In the genomic region with DNA sequence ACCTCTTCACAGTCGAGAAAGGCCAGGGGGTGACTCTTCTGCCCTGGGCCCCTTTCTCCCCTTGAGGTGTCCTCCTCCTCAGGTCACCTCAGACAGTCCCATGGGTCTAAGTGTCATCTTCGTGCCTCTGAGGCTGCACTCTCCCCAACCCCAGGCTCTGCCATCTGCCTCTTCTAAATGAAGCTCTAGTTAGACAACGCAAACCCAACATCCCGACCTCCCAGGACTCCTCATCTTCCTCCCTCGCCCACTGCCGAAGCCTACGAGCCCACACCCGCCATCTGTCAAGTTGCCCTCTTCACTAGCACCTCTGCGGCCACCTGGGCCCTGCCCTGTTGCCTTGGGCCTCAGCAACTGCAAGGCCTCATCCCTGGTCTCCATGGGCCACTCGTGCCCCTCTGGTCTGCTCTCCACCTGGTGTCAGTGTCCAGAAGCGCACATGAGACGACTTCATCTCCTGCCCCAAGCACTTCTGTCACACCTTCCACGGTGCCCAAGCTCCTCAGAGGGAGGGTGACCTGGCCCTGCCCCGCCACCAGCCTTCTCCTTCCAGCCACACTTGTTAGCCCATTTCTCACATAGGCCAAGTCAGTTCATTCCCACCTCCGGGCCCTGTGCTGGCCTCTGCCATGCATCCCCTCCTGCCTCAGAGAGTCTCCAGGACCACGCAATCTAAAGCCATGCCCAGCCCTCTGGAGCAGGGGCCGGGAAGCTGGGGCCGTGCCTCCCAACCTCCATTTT, we compare ENCODE assay signal across 18 cellular contexts. TPM values are rescaled to one million over a fixed set of nuclear protein-coding genes. Genes with fewer than 3 reads are reported as not detected.
A peak's percentile ranks its signal among the peaks of the same experiment; 100 is the strongest.
DNase-seq lines count a peak whose midpoint lies in the region; ATAC-seq, FAIRE-seq and TF ChIP-seq lines count a peak whose summit lies in the region.
"Had no signal": no experiment of that assay in that cellular context is flagged by ENCODE, and none has a peak within 500 bp of the region (broad histone marks: within the 10 kb centered on the region; RNA-seq: fewer than 3 reads in every experiment).

No MANE protein-coding gene starts in this region.

- no peaks in the 10 kb centered on the region for H3K23me2 ChIP-seq in H9 (ENCODE audit: insufficient read length, low read depth, low read length, poor library complexity, severe bottlenecking)

- H4K91ac ChIP-seq in H9 (ENCODE audit: insufficient read length, low read depth, low read length): no peak overlapping the region

- H3K4me2 ChIP-seq in A549: no peak overlapping the region
- no peak overlapping the region for H3K4me2 ChIP-seq in H9 (ENCODE audit: insufficient read depth, insufficient read length, low read length)
- H3K4me2 ChIP-seq: smooth muscle cell had no signal

- intact Hi-C loops in dendritic cell treated with granulocyte-macrophage colony-stimulating factor and Interleukin-4, amounts not matched to agents 40 ng/mL and 50 ng/mL, for 4 days (cut with micrococcal nuclease): no loop called here
- intact Hi-C loops in mucosa of descending colon (cut with DNase I, micrococcal nuclease): no loop called here

- H3K14ac ChIP-seq in H9 (ENCODE audit: insufficient read depth, low read length): no peak overlapping the region

- H2AFZ ChIP-seq in H9 (ENCODE audit: low read length): no peak overlapping the region

- no peak for TF ChIP-seq CTCF in A549 (IDR thresholded peaks at IDR 0.05)
- TF ChIP-seq CTCF in H9 (conservative IDR thresholded peaks at IDR 0.05): 0 out of 3 replicates have a peak, but pooled peaks have one; percentile 15
- TF ChIP-seq CTCF in mucosa of descending colon (IDR thresholded peaks at IDR 0.05): no peak

- CTCF ChIA-PET in A549 (lab: Yijun Ruan, JAX): interaction anchor here (1.0 to 20.6 kb wide), 9 partner anchors 9 to 824 kb away, joined by 3 to 501 read pairs (median 5); partner anchors contain the start of gene BFSP1

- no peak overlapping the region for H3K9ac ChIP-seq in H9 (ENCODE audit: extremely low read depth, insufficient read length, low read length)

- no peak overlapping the region for H2BK5ac ChIP-seq in H9 (ENCODE audit: insufficient read length, low read length)

- H3K23ac ChIP-seq in H9 (ENCODE audit: insufficient read length, low read depth, low read length): no peak overlapping the region

- no peak overlapping the region for H4K5ac ChIP-seq in H9 (ENCODE audit: insufficient read length, low read depth, low read length)

- H3T11ph ChIP-seq in H9 (ENCODE audit: low read length): no peak overlapping the region

- H3K4me1 Mint-ChIP-seq in H9: no peaks in the 10 kb centered on the region
- H3K4me1 Mint-ChIP-seq in dendritic cell treated with granulocyte-macrophage colony-stimulating factor and Interleukin-4, amounts not matched to agents 40 ng/mL and 50 ng/mL, for 4 days (ENCODE audit: low read depth): peaks cover 34% of the 10 kb centered on the region
- H3K4me1 Mint-ChIP-seq: IgD-negative memory B cell had no signal

- no peak overlapping the region for H3K4me3 Mint-ChIP-seq in H9
- H3K4me3 Mint-ChIP-seq in dendritic cell treated with granulocyte-macrophage colony-stimulating factor and Interleukin-4, amounts not matched to agents 40 ng/mL and 50 ng/mL, for 4 days: no peak overlapping the region
- H3K4me3 Mint-ChIP-seq: activated T-cell treated with anti-CD3 and anti-CD28 coated beads, Interleukin-2, amount 50 U/mL, for 72 hours had no signal

- H3K36me3 ChIP-seq in mucosa of descending colon (ENCODE audit: low read depth): peaks cover 11% of the 10 kb centered on the region

- no peak overlapping the region for H2BK20ac ChIP-seq in H9 (ENCODE audit: low read depth, low read length, poor library complexity, severe bottlenecking)

- no peak for TF ChIP-seq POLR2A in A549 (IDR thresholded peaks at IDR 0.05; ENCODE audit: low read length)

- no peaks in the 10 kb centered on the region for H3K9me3 ChIP-seq in A549
- no peaks in the 10 kb centered on the region for H3K9me3 ChIP-seq in H9 (ENCODE audit: control insufficient read depth, low read depth, low read length)
- H3K9me3 ChIP-seq in mucosa of descending colon: no peaks in the 10 kb centered on the region
- H3K9me3 ChIP-seq: adrenal gland had no signal

- H4K20me1 ChIP-seq in H9 (ENCODE audit: control insufficient read depth, insufficient read depth, insufficient read length): peaks cover 2% of the 10 kb centered on the region

- H3K18ac ChIP-seq in H9 (ENCODE audit: insufficient read length, low read depth, low read length): no peak overlapping the region

- H3K27ac ChIP-seq in A549: no peak overlapping the region
- no peak overlapping the region for H3K27ac ChIP-seq in H9 (ENCODE audit: insufficient read length, low read depth, low read length)
- H3K27ac ChIP-seq: adrenal gland had no signal

- no peaks in the 10 kb centered on the region for H3K79me2 ChIP-seq in H9 (ENCODE audit: insufficient read depth, low read length)

- H3K79me1 ChIP-seq in H9 (ENCODE audit: insufficient read depth, low read depth, low read length, poor library complexity, severe bottlenecking): no peaks in the 10 kb centered on the region

- peak overlapping the region; percentile 8 to 81 (median 57); a peak in 4 of 7 replicates for H3K27ac Mint-ChIP-seq in H9
- H3K27ac Mint-ChIP-seq in dendritic cell treated with granulocyte-macrophage colony-stimulating factor and Interleukin-4, amounts not matched to agents 40 ng/mL and 50 ng/mL, for 4 days: peak overlapping the region; percentile 33
- H3K27ac Mint-ChIP-seq: activated T-cell treated with anti-CD3 and anti-CD28 coated beads, Interleukin-2, amount 50 U/mL, for 72 hours; IgD-negative memory B cell had no signal

- ATAC-seq in A549: peak; percentile 6 to 58; a peak in 3 of 6 replicates
- ATAC-seq in mucosa of descending colon: no peak
- ATAC-seq in HG03039 (IDR thresholded peaks at IDR 0.05; ENCODE audit: unreplicated experiment): no peak
- ATAC-seq: stimulated activated naive CD8-positive, alpha-beta T cell treated with anti-CD3 and anti-CD28 coated beads, Interleukin-15, Interleukin-2, amounts not matched to agents 100 U/mL and 50 U/mL, for 24 hours had no signal

- no peaks in the 10 kb centered on the region for H3K9me3 Mint-ChIP-seq in H9
- no peaks in the 10 kb centered on the region for H3K9me3 Mint-ChIP-seq in dendritic cell treated with granulocyte-macrophage colony-stimulating factor and Interleukin-4, amounts not matched to agents 40 ng/mL and 50 ng/mL, for 4 days
- H3K9me3 Mint-ChIP-seq: activated T-cell treated with anti-CD3 and anti-CD28 coated beads, Interleukin-2, amount 50 U/mL, for 72 hours; IgD-negative memory B cell had no signal

- H3K36me3 Mint-ChIP-seq in H9 (ENCODE audit: insufficient read depth in 1 of 3, low read depth in 3 of 3): peaks cover 31 to 70% (median 63%) of the 10 kb centered on the region in 3 experiments
- H3K36me3 Mint-ChIP-seq in dendritic cell treated with granulocyte-macrophage colony-stimulating factor and Interleukin-4, amounts not matched to agents 40 ng/mL and 50 ng/mL, for 4 days (ENCODE audit: low read depth): peaks cover 100% of the 10 kb centered on the region

- 92% methylated on average over 18 of the region's 18 CpGs for WGBS in A549 (ENCODE audit: missing lambda C conversion rate)
- no CpG with 5 or more reads among the region's 18 CpGs for WGBS in H9 (ENCODE audit: extremely low coverage, insufficient read length, low lambda C conversion rate)

- no peak overlapping the region for H3K56ac ChIP-seq in H9 (ENCODE audit: insufficient read length, low read depth, low read length)

- no peaks in the 10 kb centered on the region for H3K4me1 ChIP-seq in A549
- no peaks in the 10 kb centered on the region for H3K4me1 ChIP-seq in H9 (ENCODE audit: insufficient read depth, low read length)
- peaks cover 2% of the 10 kb centered on the region for H3K4me1 ChIP-seq in mucosa of descending colon (ENCODE audit: low read depth)
- H3K4me1 ChIP-seq: adrenal gland had no signal

- H2BK120ac ChIP-seq in H9 (ENCODE audit: low read depth, low read length, poor library complexity, severe bottlenecking): no peak overlapping the region

- no peak overlapping the region for H2BK12ac ChIP-seq in H9 (ENCODE audit: insufficient read length, low read depth, low read length)

- H3K27me3 Mint-ChIP-seq in H9 (ENCODE audit: low read depth): no peaks in the 10 kb centered on the region
- no peaks in the 10 kb centered on the region for H3K27me3 Mint-ChIP-seq in dendritic cell treated with granulocyte-macrophage colony-stimulating factor and Interleukin-4, amounts not matched to agents 40 ng/mL and 50 ng/mL, for 4 days
- H3K27me3 Mint-ChIP-seq: IgD-negative memory B cell had no signal

- FAIRE-seq in A549 (lab: Jason Lieb, UNC): no peak
- FAIRE-seq: urothelium cell line had no signal

- no peak overlapping the region for H3K4ac ChIP-seq in H9 (ENCODE audit: low read depth, low read length)

- H3K27me3 ChIP-seq in H9 (ENCODE audit: insufficient read depth, low read length): no peaks in the 10 kb centered on the region
- H3K27me3 ChIP-seq: adrenal gland had no signal

- TF ChIP-seq EP300 in A549 (IDR thresholded peaks at IDR 0.05): no peak

- TF ChIP-seq RAD21 in A549 (conservative IDR thresholded peaks at IDR 0.05 in 1 of 2, IDR thresholded peaks at IDR 0.05 in 1 of 2): no peak

- H2AK5ac ChIP-seq in H9 (ENCODE audit: insufficient read length, low read length): no peak overlapping the region

- H2BK15ac ChIP-seq in H9 (ENCODE audit: low read depth, low read length): no peak overlapping the region

- no peak overlapping the region for H4K8ac ChIP-seq in H9 (replicated peaks; ENCODE audit: insufficient read length, low read depth, low read length)

- POLR2A ChIA-PET in A549 (lab: Yijun Ruan, JAX): no interaction called here

- no peak overlapping the region for H3K4me3 ChIP-seq in A549
- H3K4me3 ChIP-seq in mucosa of descending colon: no peak overlapping the region
- H3K4me3 ChIP-seq: adrenal gland, smooth muscle cell had no signal

- DNase-seq in A549 (ENCODE audit: low read depth in 1 of 2, low spot score in 1 of 2): no peak
- DNase-seq in H9: no peak
- peak in 2 of 3 donors; percentile 21 to 41 for DNase-seq in mucosa of descending colon
- DNase-seq in AG20443 (ENCODE audit: low spot score): no peak
- no peak for DNase-seq in cerebellar cortex (ENCODE audit: low spot score)
- DNase-seq in NCI-H345 treated with DMSO at 0.1 percent for 48 hours (lab: John Stamatoyannopoulos, UW; ENCODE audit: unreplicated experiment): no peak
- DNase-seq: activated CD4-positive, alpha-beta T cell treated with anti-CD3 and anti-CD28 coated beads, Interleukin-2, amount 50 U/mL, for 1 hour; activated T-cell treated with anti-CD3 and anti-CD28 coated beads, Interleukin-2, amount 50 U/mL, for 72 hours; adrenal gland; cortex of kidney; SIG-M5; stimulated activated naive CD8-positive, alpha-beta T cell treated with anti-CD3 and anti-CD28 coated beads, Interleukin-15, Interleukin-2, amounts not matched to agents 100 U/mL and 50 U/mL, for 24 hours; T1000 had no signal

RNA-seq across cellular contexts. Expression of gene RRBP1, which starts 53.8 kb away (rescaled TPM):
- polyA plus RNA-seq in A549 (2011; rRNA removed) (51.6 and 56.5 TPM in 2 replicates), A549 (2017; fragmentation: RNase III; extraction: RNeasy Plus Mini Kit Qiagen cat#74134 plus additional on column Dnase treatment) (71.2 to 81.8 TPM (median 79.6 TPM) in 3 replicates)
- polyA plus RNA-seq in A549 (2012; cell fraction: cytosol; rRNA removed): 37.9 and 38.9 TPM in 2 replicates
- 98.9 and 119 TPM in 2 replicates for polyA plus RNA-seq in A549 (2012; cell fraction: nucleus; rRNA removed)
- polyA minus RNA-seq in A549 (2011; rRNA and poly(A)+ RNA removed): 33.5 and 42.1 TPM in 2 replicates
- total RNA-seq in H9 (2021) (89.8 and 97.8 TPM in 2 replicates), mucosa of descending colon (100 to 1,000 TPM; 210 to 402 (median 377) TPM)

RNA-seq across cellular contexts. Expression of gene DSTN, which starts 58.4 kb away (rescaled TPM):
- polyA plus RNA-seq in A549 (2011; rRNA removed): 425 and 544 TPM in 2 replicates
- 291 and 367 TPM in 2 replicates for polyA plus RNA-seq in A549 (2012; cell fraction: cytosol; rRNA removed)
- 69.9 and 92.9 TPM in 2 replicates for polyA plus RNA-seq in A549 (2012; cell fraction: nucleus; rRNA removed)
- polyA plus RNA-seq in A549 (2017; fragmentation: RNase III; extraction: RNeasy Plus Mini Kit Qiagen cat#74134 plus additional on column Dnase treatment): 1,014 to 1,239 TPM (median 1,131 TPM) in 3 replicates
- polyA minus RNA-seq in A549 (2011; rRNA and poly(A)+ RNA removed): 40.0 and 44.5 TPM in 2 replicates
- total RNA-seq in H9 (2021): 145 and 148 TPM in 2 replicates
- total RNA-seq in mucosa of descending colon: 100 to 1,000 TPM; 261 to 946 (median 284) TPM

Comparison
In these comparisons a context has a peak if more than half of its experiments do, and no peak if none do; other contexts are left out.
1. ATAC-seq: peak in A549 (2 of 2); none in mucosa of descending colon (single experiment) and HG03039 (single experiment).
2. DNase-seq: peak in mucosa of descending colon (2 of 3); none in A549 (0 of 2), H9 (single experiment), AG20443 (single experiment), cerebellar cortex (single experiment) and NCI-H345 treated with DMSO at 0.1 percent for 48 hours (single experiment).